ENCODE assay signal across 16 cellular contexts in the genomic region with DNA sequence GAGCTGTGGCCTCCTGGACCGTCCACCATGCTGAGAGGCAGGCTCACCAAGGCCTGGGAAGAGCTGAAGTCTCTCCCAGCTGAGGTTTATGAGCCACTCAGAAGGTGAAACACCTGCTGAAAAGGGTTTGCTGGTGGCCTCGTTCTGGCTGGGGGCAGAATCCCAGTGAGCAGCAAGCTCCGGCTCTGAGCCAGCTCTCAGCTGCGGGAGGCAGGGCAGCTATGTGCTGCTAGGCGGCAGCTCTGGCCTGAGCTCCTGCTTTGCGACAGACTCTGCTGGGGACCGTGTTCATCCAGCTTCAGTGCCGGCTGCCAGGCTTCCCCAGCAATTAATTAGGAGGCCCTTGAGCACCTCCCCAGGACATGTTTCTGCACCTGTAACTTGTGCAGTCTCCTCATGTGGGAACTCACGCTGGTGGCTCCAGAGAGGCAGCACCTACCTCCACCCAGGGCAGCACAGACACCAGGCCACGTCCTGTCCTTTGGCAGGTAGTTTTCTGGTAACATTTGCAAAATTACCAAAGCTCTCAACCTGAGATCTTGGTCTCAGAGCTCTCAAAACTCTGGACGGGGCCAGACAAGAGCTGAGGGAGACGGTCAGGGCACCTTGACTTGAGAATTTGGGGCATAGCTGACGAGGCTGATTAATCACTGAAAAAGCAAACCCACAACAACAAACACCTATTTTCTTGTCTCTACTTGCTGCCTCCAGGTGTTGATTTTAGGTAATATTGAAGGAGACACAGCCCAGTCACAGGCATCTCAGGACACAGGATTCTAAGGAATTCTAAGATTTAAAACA.
DNase-seq lines count a peak whose midpoint lies in the region; ATAC-seq and TF ChIP-seq lines count a peak whose summit lies in the region.
"Had no signal": no experiment of that assay in that cellular context is flagged by ENCODE, and none has a peak within 500 bp of the region (broad histone marks: within the 10 kb centered on the region; RNA-seq: fewer than 3 reads in every experiment).

No MANE protein-coding gene starts in this region.

- H3K27ac Mint-ChIP-seq in HFFc6 = no peak overlapping the region
- H3K27ac Mint-ChIP-seq: activated naive CD8-positive, alpha-beta T cell treated with anti-CD3 and anti-CD28 coated beads, Interleukin-2, amount 10 ng/mL, durations not matched to agents 7 days and 5 days had no signal

- peaks cover 9% of the 10 kb centered on the region; the same call in 1 of the 2 replicates for H3K36me3 Mint-ChIP-seq in HFFc6 (ENCODE audit: low read depth)
- H3K36me3 Mint-ChIP-seq: activated naive CD8-positive, alpha-beta T cell treated with anti-CD3 and anti-CD28 coated beads, Interleukin-2, amount 10 ng/mL, durations not matched to agents 7 days and 5 days; naive thymus-derived CD8-positive, alpha-beta T cell had no signal

- H3K4me2 ChIP-seq in DND-41 (ENCODE audit: insufficient read depth, low read length) (no peak overlapping the region), osteoblast (ENCODE audit: insufficient read depth, low read length) (no peak overlapping the region)
- H3K4me2 ChIP-seq: hepatocyte had no signal

- no peak overlapping the region for H2AFZ ChIP-seq in DND-41 (ENCODE audit: low read depth, low read length)
- H2AFZ ChIP-seq in osteoblast (ENCODE audit: low read length) = no peak overlapping the region
- H2AFZ ChIP-seq: hepatocyte had no signal

- DNase-seq in DND-41 = peak; percentile 7
- DNase-seq in NCI-H1417 treated with DMSO at 0.1 percent for 48 hours (lab: John Stamatoyannopoulos, UW) = peak; percentile 16
- DNase-seq in body of pancreas = peak; percentile 51 to 87 (median 68)
- DNase-seq in osteoblast (ENCODE audit: insufficient read length, low spot score, missing footprints) = peak; percentile 39
- no peak for DNase-seq in HFFc6
- no peak for DNase-seq in stimulated activated CD4-positive, alpha-beta T cell treated with anti-CD3 and anti-CD28 coated beads, Interleukin-12 subunit alpha, Interleukin-12 subunit beta, amount 100 ng/mL, for 4 hours
- DNase-seq: activated naive CD8-positive, alpha-beta T cell treated with anti-CD3 and anti-CD28 coated beads, Interleukin-2, amount 10 ng/mL, durations not matched to agents 7 days and 5 days; naive thymus-derived CD8-positive, alpha-beta T cell; NCI-H1436 had no signal

- H3K36me3 ChIP-seq in DND-41 (ENCODE audit: insufficient read depth, low read length) (no peaks in the 10 kb centered on the region), body of pancreas (replicated peaks in 1 of 2; ENCODE audit: insufficient read depth in 1 of 2, low read depth in 2 of 2) (no peaks in the 10 kb centered on the region), osteoblast (ENCODE audit: insufficient read depth, low read length) (no peaks in the 10 kb centered on the region)

- 45 to 56% methylated on average over 8 to 13 of the region's 13 CpGs for WGBS in body of pancreas, 2 donors

- H3K27ac ChIP-seq in DND-41 (ENCODE audit: low read length) = no peak overlapping the region
- peak overlapping the region; percentile 28 to 66 (median 43) for H3K27ac ChIP-seq in body of pancreas
- H3K27ac ChIP-seq in osteoblast (ENCODE audit: low read depth, low read length) = no peak overlapping the region
- H3K27ac ChIP-seq: C4-2B, hepatocyte, SK-N-MC had no signal

- H4K20me1 ChIP-seq in DND-41 (ENCODE audit: insufficient read depth, low read length) (no peaks in the 10 kb centered on the region), osteoblast (ENCODE audit: insufficient read depth, low read length) (no peaks in the 10 kb centered on the region)

- ATAC-seq in DND-41 (ENCODE audit: insufficient read depth, low read depth) (peak; percentile 46; the same call in 1 of the 3 replicates), body of pancreas (peak; percentile 88), HG03095 (IDR thresholded peaks at IDR 0.05; ENCODE audit: unreplicated experiment) (no peak), HG03457 (IDR thresholded peaks at IDR 0.05; ENCODE audit: unreplicated experiment) (no peak)
- ATAC-seq: esophagus mucosa, left lobe of liver had no signal

- H3K4me3 Mint-ChIP-seq in HFFc6 = no peak overlapping the region
- H3K4me3 Mint-ChIP-seq: activated naive CD8-positive, alpha-beta T cell treated with anti-CD3 and anti-CD28 coated beads, Interleukin-2, amount 10 ng/mL, durations not matched to agents 7 days and 5 days had no signal

- H3K4me1 ChIP-seq in DND-41 (ENCODE audit: insufficient read depth, low read length) (peaks cover 17% of the 10 kb centered on the region), body of pancreas (peaks cover 14% of the 10 kb centered on the region), osteoblast (ENCODE audit: insufficient read depth, low read length) (no peaks in the 10 kb centered on the region)

- H3K4me3 ChIP-seq in DND-41 (ENCODE audit: low read depth in 1 of 2, low read length in 2 of 2) (no peak overlapping the region), body of pancreas (no peak overlapping the region), osteoblast (ENCODE audit: insufficient read depth, low read length) (no peak overlapping the region)
- H3K4me3 ChIP-seq: hepatocyte, SK-N-MC had no signal

- TF ChIP-seq CTCF in DND-41 (IDR thresholded peaks at IDR 0.05; ENCODE audit: borderline replicate concordance, extremely low read depth, low read length, poor library complexity, severe bottlenecking) = no peak
- peak in 2 of 7 experiments; percentile 12 to 25 for TF ChIP-seq CTCF in body of pancreas (IDR thresholded peaks at IDR 0.05)
- no peak for TF ChIP-seq CTCF in osteoblast (IDR thresholded peaks at IDR 0.05; ENCODE audit: extremely low read depth, low read depth, low read length)
- no peak for TF ChIP-seq CTCF in HFFc6 (IDR thresholded peaks at IDR 0.05)

- no peaks in the 10 kb centered on the region; the same call in 1 of the 2 replicates for H3K27me3 Mint-ChIP-seq in HFFc6 (ENCODE audit: insufficient read depth)
- H3K27me3 Mint-ChIP-seq: activated naive CD8-positive, alpha-beta T cell treated with anti-CD3 and anti-CD28 coated beads, Interleukin-2, amount 10 ng/mL, durations not matched to agents 7 days and 5 days had no signal

- no peaks in the 10 kb centered on the region for H3K27me3 ChIP-seq in DND-41 (ENCODE audit: insufficient read depth, low read length, poor library complexity)
- no peaks in the 10 kb centered on the region for H3K27me3 ChIP-seq in body of pancreas
- H3K27me3 ChIP-seq in osteoblast (ENCODE audit: insufficient read depth, low read length) = no peaks in the 10 kb centered on the region

- no peak overlapping the region for H3K9ac ChIP-seq in DND-41 (ENCODE audit: low read depth, low read length)

- no peaks in the 10 kb centered on the region for H3K4me1 Mint-ChIP-seq in HFFc6 (ENCODE audit: low read depth)
- H3K4me1 Mint-ChIP-seq: activated naive CD8-positive, alpha-beta T cell treated with anti-CD3 and anti-CD28 coated beads, Interleukin-2, amount 10 ng/mL, durations not matched to agents 7 days and 5 days had no signal

- intact Hi-C loops in body of pancreas (cut with DNase I) = no loop called here

- H3K79me2 ChIP-seq in DND-41 (ENCODE audit: insufficient read depth, low read length) (no peaks in the 10 kb centered on the region), osteoblast (ENCODE audit: insufficient read depth, low read length) (no peaks in the 10 kb centered on the region)
- H3K79me2 ChIP-seq: hepatocyte had no signal

- TF ChIP-seq POLR2A in body of pancreas (IDR thresholded peaks at IDR 0.05) = no peak

- H3K9me3 Mint-ChIP-seq in HFFc6 = peaks cover 73% of the 10 kb centered on the region

- peaks cover 6% of the 10 kb centered on the region for H3K9me3 ChIP-seq in DND-41 (ENCODE audit: insufficient read depth, low read length, severe bottlenecking)
- no peaks in the 10 kb centered on the region for H3K9me3 ChIP-seq in body of pancreas
- H3K9me3 ChIP-seq in osteoblast (ENCODE audit: low read depth, low read length) = peaks cover 7% of the 10 kb centered on the region

Comparison
In these comparisons a context has a peak if more than half of its experiments do, and no peak if none do; other contexts are left out.
1. ATAC-seq: peak in DND-41 (single experiment) and body of pancreas (single experiment); none in HG03095 (single experiment) and HG03457 (single experiment).
2. DNase-seq: peak in DND-41 (single experiment), NCI-H1417 treated with DMSO at 0.1 percent for 48 hours (single experiment), body of pancreas (4 of 4) and osteoblast (single experiment); none in HFFc6 (single experiment) and stimulated activated CD4-positive, alpha-beta T cell treated with anti-CD3 and anti-CD28 coated beads, Interleukin-12 subunit alpha, Interleukin-12 subunit beta, amount 100 ng/mL, for 4 hours (single experiment).
3. H3K27ac ChIP-seq: peak in body of pancreas (4 of 4); none in DND-41 (single experiment) and osteoblast (single experiment).